In genomic region chr6:1604347-1604990, GRCh38 we compare ENCODE assay signal across 8 cellular contexts. TPM values are rescaled to one million over a fixed set of nuclear protein-coding genes. Genes with fewer than 3 reads are reported as not detected.
DNase-seq lines count a peak whose midpoint lies in the region; ATAC-seq and TF ChIP-seq lines count a peak whose summit lies in the region.

No MANE protein-coding gene starts in this region.

- intact Hi-C loops in activated naive CD4-positive, alpha-beta T cell treated with anti-CD3 and anti-CD28 coated beads for 36 hours (cut with micrococcal nuclease), result loop anchor here (1.0 to 2.0 kb wide), 5 partner anchors 432 to 844 kb away; no protein-coding TSS in a partner anchor
- intact Hi-C loops in vagina (cut with DNase I), result loop anchor here (5.0 to 10.0 kb wide), 4 partner anchors 503 to 850 kb away; no protein-coding TSS in a partner anchor

- DNase-seq in NCI-H524 (lab: John Stamatoyannopoulos, UW), result peak; percentile 19 to 78
- no peak for DNase-seq in NCI-H524 treated with DMSO at 0.1 percent for 48 hours (lab: John Stamatoyannopoulos, UW)
- no peak for DNase-seq in SK-N-MC (ENCODE audit: low read depth, low spot score)
- DNase-seq in activated naive CD4-positive, alpha-beta T cell treated with anti-CD3 and anti-CD28 coated beads for 36 hours, result peak; percentile 60
- DNase-seq in cardiac muscle cell (ENCODE audit: low read depth in 1 of 2, low spot score in 1 of 2), result peak; percentile 64 to 89
- DNase-seq in vagina (ENCODE audit: extremely low spot score in 2 of 2), result no peak

- no peak overlapping the region for H3K27ac Mint-ChIP-seq in activated naive CD4-positive, alpha-beta T cell treated with anti-CD3 and anti-CD28 coated beads for 36 hours

- peak; percentile 78 for TF ChIP-seq CTCF in cardiac muscle cell (IDR thresholded peaks at IDR 0.05; ENCODE audit: low read depth, low read length)
- TF ChIP-seq CTCF in parathyroid adenoma (IDR thresholded peaks at IDR 0.05), result peak; percentile 91
- TF ChIP-seq CTCF in vagina (IDR thresholded peaks at IDR 0.05), result peak; percentile 80 to 98 (median 82)

- no peak overlapping the region for H3K9ac ChIP-seq in SK-N-MC (ENCODE audit: insufficient read length)
- H3K9ac ChIP-seq in parathyroid adenoma, result no peak overlapping the region

- TF ChIP-seq POLR2A in vagina (IDR thresholded peaks at IDR 0.05), result no peak

- H3K79me2 ChIP-seq in parathyroid adenoma, result no peaks in the 10 kb centered on the region

- H3K4me1 ChIP-seq in cardiac muscle cell (ENCODE audit: low read depth) (peaks cover 8% of the 10 kb centered on the region), parathyroid adenoma (no peaks in the 10 kb centered on the region), vagina (peaks cover 44% of the 10 kb centered on the region)

- H3K36me3 ChIP-seq in SK-N-MC (ENCODE audit: insufficient read depth, low read length) (no peaks in the 10 kb centered on the region), cardiac muscle cell (no peaks in the 10 kb centered on the region), parathyroid adenoma (ENCODE audit: control insufficient read depth, insufficient read depth, low read length) (no peaks in the 10 kb centered on the region), vagina (no peaks in the 10 kb centered on the region)

- H3K27me3 ChIP-seq in cardiac muscle cell (peaks cover 76% of the 10 kb centered on the region), parathyroid adenoma (ENCODE audit: control insufficient read depth, insufficient read depth, low read length) (peaks cover 23% of the 10 kb centered on the region), vagina (peaks cover 13% of the 10 kb centered on the region)

- H3K4me1 Mint-ChIP-seq in activated naive CD4-positive, alpha-beta T cell treated with anti-CD3 and anti-CD28 coated beads for 36 hours (ENCODE audit: low read depth), result peaks cover 36% of the 10 kb centered on the region

- H3K4me3 ChIP-seq in SK-N-MC (peak overlapping the region; percentile 73), cardiac muscle cell (peak overlapping the region; percentile 42), parathyroid adenoma (ENCODE audit: low read depth, low read length) (no peak overlapping the region), vagina (peak overlapping the region; percentile 40 to 43)

- H3K27ac ChIP-seq in SK-N-MC (no peak overlapping the region), cardiac muscle cell (no peak overlapping the region), parathyroid adenoma (no peak overlapping the region), vagina (no peak overlapping the region)

- peak overlapping the region; percentile 41 for H3K4me2 ChIP-seq in parathyroid adenoma (ENCODE audit: low read length)

- CTCF ChIA-PET in activated naive CD4-positive, alpha-beta T cell treated with anti-CD3 and anti-CD28 coated beads for 36 hours (lab: Charles Lee), result interaction anchor here (0.6 to 0.9 kb wide), 3 partner anchors 362 to 747 kb away, joined by 3 to 5 read pairs (median 4); no protein-coding TSS in a partner anchor

- H3K9me3 Mint-ChIP-seq in activated naive CD4-positive, alpha-beta T cell treated with anti-CD3 and anti-CD28 coated beads for 36 hours, result no peaks in the 10 kb centered on the region

- H3K9me3 ChIP-seq in SK-N-MC (ENCODE audit: low read depth, low read length) (no peaks in the 10 kb centered on the region), cardiac muscle cell (ENCODE audit: low read depth) (no peaks in the 10 kb centered on the region), parathyroid adenoma (ENCODE audit: control insufficient read depth, low read length) (no peaks in the 10 kb centered on the region), vagina (no peaks in the 10 kb centered on the region)

- H3K36me3 Mint-ChIP-seq in activated naive CD4-positive, alpha-beta T cell treated with anti-CD3 and anti-CD28 coated beads for 36 hours (ENCODE audit: low read depth), result no peaks in the 10 kb centered on the region

- no peak overlapping the region for H3K4me3 Mint-ChIP-seq in activated naive CD4-positive, alpha-beta T cell treated with anti-CD3 and anti-CD28 coated beads for 36 hours

- peak overlapping the region; percentile 62 for H2AFZ ChIP-seq in parathyroid adenoma

- peaks cover 77% of the 10 kb centered on the region for H3K27me3 Mint-ChIP-seq in activated naive CD4-positive, alpha-beta T cell treated with anti-CD3 and anti-CD28 coated beads for 36 hours (ENCODE audit: low read depth)

- ATAC-seq in HG03442 (IDR thresholded peaks at IDR 0.05; ENCODE audit: unreplicated experiment), result peak; percentile 78

RNA-seq across cellular contexts. Expression of gene FOXC1, which starts 5.2 kb away (rescaled TPM):
- not detected for total RNA-seq in activated naive CD4-positive, alpha-beta T cell treated with anti-CD3 and anti-CD28 coated beads for 36 hours
- total RNA-seq in cardiac muscle cell (3.4 and 6.2 TPM in 2 replicates), vagina (9.8 TPM)
- polyA plus RNA-seq in cardiac muscle cell, result 1.8 and 2.5 TPM in 2 replicates

Comparison
In these comparisons a context has a peak if more than half of its experiments do, and no peak if none do; other contexts are left out.
1. DNase-seq: peak in NCI-H524 (2 of 2), activated naive CD4-positive, alpha-beta T cell treated with anti-CD3 and anti-CD28 coated beads for 36 hours (single experiment) and cardiac muscle cell (2 of 2); none in NCI-H524 treated with DMSO at 0.1 percent for 48 hours (single experiment), SK-N-MC (single experiment) and vagina (0 of 2).
2. Peak in every context shown above with its lines, with median percentiles within 50 percentile points of each other: CTCF ChIP-seq.